Comparison of ENCODE assay signal across 10 cellular contexts in the genomic region with DNA sequence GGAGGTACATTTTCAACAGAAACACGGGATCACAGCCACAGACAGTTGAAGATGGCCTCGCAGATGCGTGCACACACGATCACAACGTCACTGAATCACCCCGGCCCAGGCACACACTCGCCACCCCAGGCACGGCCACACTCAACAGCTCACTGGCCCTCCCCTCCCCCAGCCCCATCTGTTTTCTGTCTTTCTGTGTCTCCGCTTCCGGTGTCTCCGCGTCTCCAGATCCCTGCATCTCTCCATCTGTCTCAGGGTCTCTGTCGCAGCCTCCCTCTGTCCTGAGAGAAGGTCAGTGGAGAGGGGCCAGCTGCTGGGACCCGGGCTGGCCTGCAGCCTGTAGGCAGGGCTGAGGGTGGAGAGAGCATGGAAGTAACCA. TPM values are rescaled to one million over a fixed set of nuclear protein-coding genes. Genes with fewer than 3 reads are reported as not detected.
DNase-seq lines count a peak whose midpoint lies in the region; ATAC-seq and TF ChIP-seq lines count a peak whose summit lies in the region.
"Had no signal": no experiment of that assay in that cellular context is flagged by ENCODE, and none has a peak within 500 bp of the region (broad histone marks: within the 10 kb centered on the region; RNA-seq: fewer than 3 reads in every experiment).

No MANE protein-coding gene starts in this region.

- H3K9ac ChIP-seq in HCT116 (ENCODE audit: low read length) = no peak overlapping the region

- peaks cover 24% of the 10 kb centered on the region; the same call in 1 of the 2 replicates for H3K27me3 ChIP-seq in HCT116 (ENCODE audit: insufficient read depth, low read length)
- H3K27me3 ChIP-seq in tibial artery = peaks cover 3 to 95% of the 10 kb centered on the region in 2 donors

- TF ChIP-seq RAD21 in HCT116 (IDR thresholded peaks at IDR 0.05; ENCODE audit: low read depth) = no peak

- H3K9me2 ChIP-seq in HCT116 (ENCODE audit: insufficient read depth) = no peaks in the 10 kb centered on the region

- ATAC-seq in HCT116 (no peak), naive B cell (ENCODE audit: low read depth in 2 of 2) (no peak), HG03460 (IDR thresholded peaks at IDR 0.05; ENCODE audit: unreplicated experiment) (no peak), HG02798 (IDR thresholded peaks at IDR 0.05; ENCODE audit: poor library complexity, unreplicated experiment) (no peak)

- H3K9me3 ChIP-seq in HCT116 (ENCODE audit: control insufficient read depth in 1 of 2, insufficient read depth in 1 of 2, low read depth in 1 of 2, low read length in 2 of 2) = no peaks in the 10 kb centered on the region
- H3K9me3 ChIP-seq in tibial artery = no peaks in the 10 kb centered on the region
- H3K9me3 ChIP-seq: SJSA1 had no signal

- RAD21 ChIA-PET in HCT116 (lab: Charles Lee; ENCODE audit: low non-redundant PET in 1 of 2, low total read pairs in 2 of 2, uncharacterized antibody in 2 of 2, unreplicated experiment in 2 of 2) = no interaction called here

- intact Hi-C loops in HCT116 (cut with micrococcal nuclease) (loop anchor here (1.0 to 10.0 kb wide), 2 partner anchors 25 to 97 kb away; no protein-coding TSS in a partner anchor), tibial artery (cut with DNase I; ENCODE audit: low total_unique reads) (no loop called here)

- no peak overlapping the region for H3K27ac ChIP-seq in HCT116 (ENCODE audit: low read depth, low read length)
- H3K27ac ChIP-seq in tibial artery = no peak overlapping the region
- H3K27ac ChIP-seq: SJSA1, skin epidermis had no signal

- CTCF ChIA-PET in HCT116 (lab: Charles Lee) = interaction anchor here (1.3 to 1.8 kb wide), 5 partner anchors 25 to 104 kb away, joined by 3 to 7 read pairs (median 4); a partner anchor contains a TSS

- peak; percentile 32 for DNase-seq in DMS153 (lab: John Stamatoyannopoulos, UW)
- DNase-seq in HCT116 (ENCODE audit: low read depth, low spot score) = no peak
- peak; percentile 89 for DNase-seq in SHP77 treated with DMSO at 0.1 percent for 48 hours (lab: John Stamatoyannopoulos, UW)
- no peak for DNase-seq in naive B cell
- DNase-seq in NCI-H187 (lab: John Stamatoyannopoulos, UW) = no peak
- no peak for DNase-seq in tibial artery

- no TSS peak for BruUV-seq in HCT116 (replicated peaks; lab: Mats Ljungman, UMichigan)

- H4K20me1 ChIP-seq in HCT116 (ENCODE audit: insufficient read depth) = no peaks in the 10 kb centered on the region

- peak overlapping the region in 6 of 8 donors; percentile 30 to 87 (median 73) for H3K4me3 Mint-ChIP-seq in naive B cell

- TF ChIP-seq CTCF in HCT116 (IDR thresholded peaks at IDR 0.05 in 2 of 3, conservative IDR thresholded peaks at IDR 0.05 in 1 of 3; ENCODE audit: borderline replicate concordance in 1 of 3, insufficient read depth in 1 of 3, low read depth in 2 of 3, low read length in 2 of 3) = no peak
- no peak for TF ChIP-seq CTCF in tibial artery (IDR thresholded peaks at IDR 0.05)

- H3K36me3 Mint-ChIP-seq in naive B cell = peaks cover 0 to 27% of the 10 kb centered on the region in 2 donors

- POLR2A ChIA-PET in HCT116 (lab: Charles Lee) = no interaction called here

- H3K4me1 Mint-ChIP-seq in naive B cell = peaks cover 34 to 44% (median 40%) of the 10 kb centered on the region in 3 donors

- peak overlapping the region; percentile 54 for H3K4me2 ChIP-seq in HCT116 (ENCODE audit: low read length)

- H3K9me3 Mint-ChIP-seq in naive B cell = peaks cover 0 to 6% (median 0%) of the 10 kb centered on the region in 7 donors

- H3K36me3 ChIP-seq in HCT116 (ENCODE audit: control insufficient read depth in 1 of 2, insufficient read depth in 2 of 2, low read length in 2 of 2) (no peaks in the 10 kb centered on the region), tibial artery (peaks cover 0 to 6% (median 4%) of the 10 kb centered on the region in 3 donors)
- H3K36me3 ChIP-seq: SJSA1 had no signal

- H3K4me1 ChIP-seq in HCT116 (ENCODE audit: control insufficient read depth in 1 of 2, insufficient read depth in 2 of 2, low read length in 2 of 2) (peaks cover 4 to 21% of the 10 kb centered on the region in 2 experiments; a peak in 3 of 4 replicates), tibial artery (peaks cover 0 to 31% (median 15%) of the 10 kb centered on the region in 4 donors)

- no peaks in the 10 kb centered on the region for H3K79me2 ChIP-seq in HCT116 (ENCODE audit: insufficient read depth, low read length)

- no peak overlapping the region for H3K4me3 ChIP-seq in HCT116 (replicated peaks in 1 of 2; ENCODE audit: low read depth in 1 of 2, low read length in 2 of 2)
- H3K4me3 ChIP-seq in tibial artery = no peak overlapping the region
- H3K4me3 ChIP-seq: SJSA1, skin epidermis had no signal

- no peak overlapping the region for H2AFZ ChIP-seq in HCT116 (ENCODE audit: low read depth, low read length, poor library complexity, severe bottlenecking)

- H3K27me3 Mint-ChIP-seq in naive B cell = peaks cover 56 to 76% (median 75%) of the 10 kb centered on the region in 3 donors

- no peak for TF ChIP-seq POLR2A in HCT116 (IDR thresholded peaks at IDR 0.05; ENCODE audit: borderline replicate concordance, extremely low read depth, insufficient read depth, insufficient read length)

- peak overlapping the region in 2 of 6 donors; percentile 8 to 33 for H3K27ac Mint-ChIP-seq in naive B cell

TF ChIP-seq in HCT116, 20 proteins besides CTCF, POLR2A, EP300 and RAD21:
- no peak for TF ChIP-seq ZFX (IDR thresholded peaks at IDR 0.05)
- TF ChIP-seq EGR1 (IDR thresholded peaks at IDR 0.05; ENCODE audit: low read depth) = no peak
- TF ChIP-seq POLR2AphosphoS5 (IDR thresholded peaks at IDR 0.05; ENCODE audit: low read depth, low read length) = no peak
- TF ChIP-seq EZH2 (IDR thresholded peaks at IDR 0.05) = no peak
- TF ChIP-seq CBX3 (IDR thresholded peaks at IDR 0.05; ENCODE audit: low read depth) = no peak
- no peak for TF ChIP-seq CEBPB (IDR thresholded peaks at IDR 0.05; ENCODE audit: low read depth)

RNA-seq across cellular contexts. Expression of a gene that starts 3.8 kb away (rescaled TPM):
- 34.7 TPM for total RNA-seq in HCT116 (2021; ENCODE audit: unreplicated experiment)
- polyA plus RNA-seq in HCT116 (2012) = 30.8 and 34.9 TPM in 2 replicates
- 1 to 10 TPM in 1 of 6 donors, under 1 TPM in 4, not detected in 1; 0.29 to 1.1 (median 0.45) TPM for polyA plus RNA-seq in naive B cell (ENCODE audit: low read depth in 6 of 6)
- total RNA-seq: SJSA1 had no signal

RNA-seq across cellular contexts. Expression of a gene that starts 38.7 kb away (rescaled TPM):
- total RNA-seq in HCT116 (2021; ENCODE audit: unreplicated experiment) = 66.3 TPM
- 76.3 and 91.9 TPM in 2 replicates for polyA plus RNA-seq in HCT116 (2012)
- polyA plus RNA-seq in naive B cell (ENCODE audit: low read depth in 6 of 6) = 100 to 1,000 TPM; 218 to 268 (median 245) TPM

Comparison
In these comparisons a context has a peak if more than half of its experiments do, and no peak if none do; other contexts are left out.
1. DNase-seq: peak in DMS153 (single experiment) and SHP77 treated with DMSO at 0.1 percent for 48 hours (single experiment); none in HCT116 (single experiment), naive B cell (single experiment), NCI-H187 (0 of 2) and tibial artery (0 of 2).